1 cellular context compared by ENCODE assay signal in the genomic region with DNA sequence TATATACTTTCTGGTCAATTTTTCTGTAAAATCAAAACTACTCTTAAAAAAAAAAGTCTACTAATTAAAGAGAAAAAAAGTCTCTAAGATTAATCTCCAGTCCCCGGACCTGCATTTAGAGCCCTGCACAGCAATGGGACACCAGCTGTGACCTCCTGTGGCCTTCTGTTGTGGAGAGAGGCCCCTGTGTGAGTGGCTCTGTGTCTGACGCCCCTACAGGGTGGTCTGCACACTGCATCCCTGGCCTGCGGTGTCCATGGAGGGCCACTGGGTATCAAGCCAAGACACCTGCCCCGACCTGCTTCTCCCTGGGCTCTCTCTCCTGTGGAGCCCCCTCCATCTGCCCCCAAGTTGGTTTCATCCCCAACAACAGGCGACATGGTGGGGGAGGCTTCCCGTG.
TF ChIP-seq lines count a peak whose summit lies in the region.

No MANE protein-coding gene starts in this region.

TF ChIP-seq in HepG2, 621 proteins besides CTCF, POLR2A, EP300 and RAD21 (continued from another document):
- TF ChIP-seq, protein P1, sequence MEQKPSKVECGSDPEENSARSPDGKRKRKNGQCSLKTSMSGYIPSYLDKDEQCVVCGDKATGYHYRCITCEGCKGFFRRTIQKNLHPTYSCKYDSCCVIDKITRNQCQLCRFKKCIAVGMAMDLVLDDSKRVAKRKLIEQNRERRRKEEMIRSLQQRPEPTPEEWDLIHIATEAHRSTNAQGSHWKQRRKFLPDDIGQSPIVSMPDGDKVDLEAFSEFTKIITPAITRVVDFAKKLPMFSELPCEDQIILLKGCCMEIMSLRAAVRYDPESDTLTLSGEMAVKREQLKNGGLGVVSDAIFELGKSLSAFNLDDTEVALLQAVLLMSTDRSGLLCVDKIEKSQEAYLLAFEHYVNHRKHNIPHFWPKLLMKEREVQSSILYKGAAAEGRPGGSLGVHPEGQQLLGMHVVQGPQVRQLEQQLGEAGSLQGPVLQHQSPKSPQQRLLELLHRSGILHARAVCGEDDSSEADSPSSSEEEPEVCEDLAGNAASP (CRISPR knock-in tag; IDR thresholded peaks at IDR 0.05; ENCODE audit: borderline replicate concordance), result peak; percentile 61; the same call in 1 of the 2 replicates
- TF ChIP-seq NR2F6 (IDR thresholded peaks at IDR 0.05) (no peak), NR2F6 (CRISPR knock-in tag; IDR thresholded peaks at IDR 0.05) (peak; percentile 58; the same call in 1 of the 2 replicates), CBFB (CRISPR knock-in tag; IDR thresholded peaks at IDR 0.05) (no peak)
